ENCODE assay signal across 8 cellular contexts in the genomic region with DNA sequence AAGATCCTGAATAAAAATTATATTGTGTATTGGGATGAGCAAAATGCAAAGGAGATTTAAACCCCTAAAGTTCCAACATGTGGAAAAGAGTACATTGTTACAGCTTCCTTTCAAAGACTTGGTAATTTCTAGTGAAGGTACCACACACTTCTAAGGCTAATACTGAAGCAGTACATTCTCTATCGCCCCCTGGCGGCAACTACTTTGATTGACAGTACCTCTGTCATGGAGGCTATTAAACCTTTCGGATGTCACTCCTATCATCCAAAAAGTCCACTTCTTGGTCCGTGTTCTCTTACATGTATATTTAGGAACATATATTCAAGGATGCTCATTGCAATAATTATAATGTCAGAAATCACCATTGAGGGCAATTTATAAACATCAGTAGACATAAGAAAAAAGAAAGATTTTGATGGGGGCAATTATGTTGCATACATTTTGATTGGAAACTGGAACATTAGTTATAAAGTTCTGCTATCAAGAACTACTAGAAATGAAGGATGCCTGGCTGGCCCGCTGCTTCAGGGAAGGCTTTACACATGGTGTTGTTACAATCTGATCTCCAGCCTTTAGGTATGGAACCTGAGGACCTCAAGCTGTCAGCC.
A peak's percentile ranks its signal among the peaks of the same experiment; 100 is the strongest.
DNase-seq lines count a peak whose midpoint lies in the region; ATAC-seq, FAIRE-seq and TF ChIP-seq lines count a peak whose summit lies in the region.

No MANE protein-coding gene starts in this region.

- no peak overlapping the region for H3K27ac Mint-ChIP-seq in activated T-helper 2 cell treated with anti-CD3 and anti-CD28 coated beads, Interferon-gamma antibody, Interleukin-2, Interleukin-4, amounts not matched to agents 10 μg/mL and 5 μg/mL and 100 μg/mL, durations not matched to agents 14 hours and 24 hours and 36 hours

- no peak for FAIRE-seq in frontal cortex (lab: Jason Lieb, UNC)
- FAIRE-seq in urothelium cell line (lab: Jason Lieb, UNC) = no peak

- DNase-seq in G401 (ENCODE audit: low spot score) (peak; percentile 83), SHP77 (lab: John Stamatoyannopoulos, UW) (peak; percentile 31 to 55), frontal cortex (ENCODE audit: low spot score in 2 of 2) (peak; percentile 5 to 16), urothelium cell line (ENCODE audit: low spot score) (peak; percentile 25)
- peak; percentile 45 for DNase-seq in activated T-helper 2 cell treated with anti-CD3 and anti-CD28 coated beads, Interferon-gamma antibody, Interleukin-2, Interleukin-4, amounts not matched to agents 10 μg/mL and 5 μg/mL and 100 μg/mL, durations not matched to agents 14 hours and 24 hours and 36 hours (ENCODE audit: low spot score)

- H3K36me3 ChIP-seq in KMS-11 (ENCODE audit: insufficient read depth) (no peaks in the 10 kb centered on the region; the same call in 1 of the 2 replicates), parathyroid adenoma (ENCODE audit: control insufficient read depth, insufficient read depth, low read length) (no peaks in the 10 kb centered on the region)

- in situ Hi-C loops in G401 (cut with HindIII; ENCODE audit: low sequenced_read_pairs) = no loop called here

- H3K4me1 ChIP-seq in KMS-11 (ENCODE audit: low read depth, poor library complexity, severe bottlenecking) (no peaks in the 10 kb centered on the region), parathyroid adenoma (no peaks in the 10 kb centered on the region)

- no peaks in the 10 kb centered on the region for H3K36me3 Mint-ChIP-seq in activated T-helper 2 cell treated with anti-CD3 and anti-CD28 coated beads, Interferon-gamma antibody, Interleukin-2, Interleukin-4, amounts not matched to agents 10 μg/mL and 5 μg/mL and 100 μg/mL, durations not matched to agents 14 hours and 24 hours and 36 hours (ENCODE audit: low read depth)

- H2AFZ ChIP-seq in KMS-11 (ENCODE audit: low read depth) (no peak overlapping the region), parathyroid adenoma (peak overlapping the region; percentile 53)

- H3K79me2 ChIP-seq in KMS-11 (ENCODE audit: insufficient read depth, low read depth) (no peaks in the 10 kb centered on the region), parathyroid adenoma (no peaks in the 10 kb centered on the region)

- no peak overlapping the region for H3K4me3 ChIP-seq in KMS-11 (IDR thresholded peaks at IDR 0.05; ENCODE audit: insufficient read depth, low read depth, low read length)
- H3K4me3 ChIP-seq in parathyroid adenoma (ENCODE audit: low read depth, low read length) = no peak overlapping the region

- intact Hi-C loops in activated T-helper 2 cell treated with anti-CD3 and anti-CD28 coated beads, Interferon-gamma antibody, Interleukin-2, Interleukin-4, amounts not matched to agents 10 μg/mL and 5 μg/mL and 100 μg/mL, durations not matched to agents 14 hours and 24 hours and 36 hours (cut with micrococcal nuclease) = loop anchor here (2.0 to 10.0 kb wide), 5 partner anchors 71 to 909 kb away; no protein-coding TSS in a partner anchor

- no peak overlapping the region for H3K9ac ChIP-seq in KMS-11
- no peak overlapping the region for H3K9ac ChIP-seq in parathyroid adenoma

- no peaks in the 10 kb centered on the region for H3K27me3 ChIP-seq in KMS-11 (ENCODE audit: insufficient read depth, low read depth)
- no peaks in the 10 kb centered on the region for H3K27me3 ChIP-seq in parathyroid adenoma (ENCODE audit: control insufficient read depth, insufficient read depth, low read length)

- no peak overlapping the region for H3K27ac ChIP-seq in KMS-11
- no peak overlapping the region for H3K27ac ChIP-seq in parathyroid adenoma

- H3K27me3 Mint-ChIP-seq in activated T-helper 2 cell treated with anti-CD3 and anti-CD28 coated beads, Interferon-gamma antibody, Interleukin-2, Interleukin-4, amounts not matched to agents 10 μg/mL and 5 μg/mL and 100 μg/mL, durations not matched to agents 14 hours and 24 hours and 36 hours (ENCODE audit: low read depth) = no peaks in the 10 kb centered on the region

- TF ChIP-seq CTCF in KMS-11 (conservative IDR thresholded peaks at IDR 0.05; ENCODE audit: low read depth, low read length) (peak; percentile 90), parathyroid adenoma (IDR thresholded peaks at IDR 0.05) (peak; percentile 89)

- H4K20me1 ChIP-seq in KMS-11 (ENCODE audit: insufficient read depth) = no peaks in the 10 kb centered on the region

- peak; percentile 99 for ATAC-seq in GM21825 (IDR thresholded peaks at IDR 0.05; ENCODE audit: unreplicated experiment)

- H3K4me2 ChIP-seq in KMS-11 = no peak overlapping the region
- H3K4me2 ChIP-seq in parathyroid adenoma (ENCODE audit: low read length) = no peak overlapping the region

- H3K9me3 Mint-ChIP-seq in activated T-helper 2 cell treated with anti-CD3 and anti-CD28 coated beads, Interferon-gamma antibody, Interleukin-2, Interleukin-4, amounts not matched to agents 10 μg/mL and 5 μg/mL and 100 μg/mL, durations not matched to agents 14 hours and 24 hours and 36 hours = no peaks in the 10 kb centered on the region

- no peaks in the 10 kb centered on the region for H3K9me3 ChIP-seq in parathyroid adenoma (ENCODE audit: control insufficient read depth, low read length)

- no peaks in the 10 kb centered on the region for H3K4me1 Mint-ChIP-seq in activated T-helper 2 cell treated with anti-CD3 and anti-CD28 coated beads, Interferon-gamma antibody, Interleukin-2, Interleukin-4, amounts not matched to agents 10 μg/mL and 5 μg/mL and 100 μg/mL, durations not matched to agents 14 hours and 24 hours and 36 hours (ENCODE audit: low read depth)

- H3K4me3 Mint-ChIP-seq in activated T-helper 2 cell treated with anti-CD3 and anti-CD28 coated beads, Interferon-gamma antibody, Interleukin-2, Interleukin-4, amounts not matched to agents 10 μg/mL and 5 μg/mL and 100 μg/mL, durations not matched to agents 14 hours and 24 hours and 36 hours (ENCODE audit: low read depth) = no peak overlapping the region

Comparison
In these comparisons a context has a peak if more than half of its experiments do, and no peak if none do; other contexts are left out.
1. DNase-seq: peak in every context shown above with its lines; median percentile 83 in G401; 45 in activated T-helper 2 cell treated with anti-CD3 and anti-CD28 coated beads, Interferon-gamma antibody, Interleukin-2, Interleukin-4, amounts not matched to agents 10 μg/mL and 5 μg/mL and 100 μg/mL, durations not matched to agents 14 hours and 24 hours and 36 hours; 43 in SHP77; 25 in urothelium cell line; 10 in frontal cortex.